ENCODE assay signal across 21 cellular contexts in genomic region chr4:89538886-89539285, GRCh38.
DNase-seq lines count a peak whose midpoint lies in the region; ATAC-seq, FAIRE-seq and TF ChIP-seq lines count a peak whose summit lies in the region.
"Had no signal": no experiment of that assay in that cellular context is flagged by ENCODE, and none has a peak within 500 bp of the region (broad histone marks: within the 10 kb centered on the region; RNA-seq: fewer than 3 reads in every experiment).

No MANE protein-coding gene starts in this region.

- H3K4me1 ChIP-seq in breast epithelium (no peaks in the 10 kb centered on the region), endothelial cell of umbilical vein (ENCODE audit: control insufficient read depth, extremely low read depth, insufficient read depth, low read length) (peaks cover 64% of the 10 kb centered on the region), mesodermal cell (ENCODE audit: control insufficient read depth, insufficient read depth, low read length, poor library complexity, severe bottlenecking) (peaks cover 9% of the 10 kb centered on the region)

- no peaks in the 10 kb centered on the region for H4K20me1 ChIP-seq in endothelial cell of umbilical vein (replicated peaks; ENCODE audit: control insufficient read depth, extremely low read depth, insufficient read depth, low read length)

- peak overlapping the region; percentile 13 for H3K27ac Mint-ChIP-seq in MCF 10A (ENCODE audit: low read depth, unreplicated experiment)
- H3K27ac Mint-ChIP-seq: CD4-positive, alpha-beta memory T cell had no signal

- no peaks in the 10 kb centered on the region for H3K9me1 ChIP-seq in endothelial cell of umbilical vein (replicated peaks; ENCODE audit: control insufficient read depth, extremely low read depth, insufficient read depth, low read length)

- H3K4me3 Mint-ChIP-seq in MCF 10A (ENCODE audit: unreplicated experiment): no peak overlapping the region
- H3K4me3 Mint-ChIP-seq: CD4-positive, alpha-beta memory T cell had no signal

- no peak overlapping the region for H3K4me3 ChIP-seq in breast epithelium
- no peak overlapping the region for H3K4me3 ChIP-seq in endothelial cell of umbilical vein (replicated peaks in 1 of 3; ENCODE audit: insufficient read depth in 1 of 3, low read depth in 1 of 3, low read length in 3 of 3)
- no peak overlapping the region for H3K4me3 ChIP-seq in mesodermal cell (ENCODE audit: extremely low read depth, insufficient read depth, low read length, poor library complexity, severe bottlenecking)
- H3K4me3 ChIP-seq: K562 had no signal

- no peak for TF ChIP-seq CTCF in MCF 10A (IDR thresholded peaks at IDR 0.05; ENCODE audit: unreplicated experiment)
- no peak for TF ChIP-seq CTCF in breast epithelium (IDR thresholded peaks at IDR 0.05)
- no peak for TF ChIP-seq CTCF in endothelial cell of umbilical vein (IDR thresholded peaks at IDR 0.05; ENCODE audit: extremely low read depth in 1 of 2, insufficient read depth in 1 of 2, low read depth in 1 of 2, low read length in 2 of 2)

- DNase-seq in MCF 10A (ENCODE audit: unreplicated experiment) (no peak), breast epithelium (ENCODE audit: low spot score in 2 of 2) (no peak), endothelial cell of umbilical vein (ENCODE audit: low read depth, low spot score) (peak; percentile 94), glomerular visceral epithelial cell (ENCODE audit: extremely low spot score) (no peak)
- no peak for DNase-seq in stimulated activated naive CD4-positive, alpha-beta T cell (lab: John Stamatoyannopoulos, UW)
- DNase-seq: Calu3; CD4-positive, alpha-beta memory T cell; GOT3; NCI-H1694 treated with DMSO at 0.1 percent for 48 hours; NCI-H2227 treated with DMSO at 0.1 percent for 48 hours; NCI-H510A treated with DMSO at 0.1 percent for 48 hours; NCI-H774; Right ventricle myocardium superior; SK-N-SH had no signal

- H3K4me2 ChIP-seq in endothelial cell of umbilical vein (ENCODE audit: insufficient read depth, low read length): peak overlapping the region; percentile 82
- H3K4me2 ChIP-seq: SK-N-SH had no signal

- no peaks in the 10 kb centered on the region for H3K36me3 Mint-ChIP-seq in MCF 10A (ENCODE audit: insufficient read depth, unreplicated experiment)

- intact Hi-C loops in MCF 10A (cut with micrococcal nuclease) (no loop called here), breast epithelium (cut with DNase I; ENCODE audit: low total_unique reads) (no loop called here), endothelial cell of umbilical vein (cut with micrococcal nuclease) (loop anchor here (1.0 to 2.0 kb wide), 4 partner anchors 10 to 356 kb away; partner anchors contain the start of gene MMRN1)

- ATAC-seq in HG02870 (IDR thresholded peaks at IDR 0.05; ENCODE audit: unreplicated experiment) (no peak), HG03135 (IDR thresholded peaks at IDR 0.05; ENCODE audit: unreplicated experiment) (no peak)
- ATAC-seq: HCT116, K562 had no signal

- peaks cover 0 to 1% of the 10 kb centered on the region in 2 donors for H3K9me3 ChIP-seq in breast epithelium
- H3K9me3 ChIP-seq in endothelial cell of umbilical vein (replicated peaks; ENCODE audit: control insufficient read depth, insufficient read depth, low read length): no peaks in the 10 kb centered on the region
- H3K9me3 ChIP-seq in mesodermal cell (ENCODE audit: control insufficient read depth, low read length): no peaks in the 10 kb centered on the region
- H3K9me3 ChIP-seq: SK-N-SH had no signal

- H3K27me3 Mint-ChIP-seq in MCF 10A (ENCODE audit: insufficient read depth, unreplicated experiment): no peaks in the 10 kb centered on the region

- H3K9ac ChIP-seq in endothelial cell of umbilical vein (replicated peaks; ENCODE audit: extremely low read depth, insufficient read depth, low read length): peak overlapping the region; percentile 72
- H3K9ac ChIP-seq: SK-N-SH had no signal

- POLR2A ChIA-PET in MCF 10A (lab: Yijun Ruan, JAX): no interaction called here
- POLR2A ChIA-PET in endothelial cell of umbilical vein (lab: Charles Lee): no interaction called here

- 100% methylated on average over 1 of the region's 1 CpG; no CpG with 5 or more reads in 1 of the 2 experiments for WGBS in mesodermal cell (ENCODE audit: insufficient coverage in 2 of 2), 2 experiments

- TF ChIP-seq POLR2A in breast epithelium (IDR thresholded peaks at IDR 0.05) (no peak), endothelial cell of umbilical vein (IDR thresholded peaks at IDR 0.05; ENCODE audit: low read depth, low read length) (no peak)

- CTCF ChIA-PET in MCF 10A (lab: Yijun Ruan, JAX) (interaction anchor here (0.7 kb wide), 1 partner anchor 56 kb away, joined by 3 read pairs; no protein-coding TSS in a partner anchor), endothelial cell of umbilical vein (lab: Charles Lee) (interaction anchor here (1.7 to 3.3 kb wide), 3 partner anchors 11 to 53 kb away, joined by 7 to 18 read pairs (median 11); no protein-coding TSS in a partner anchor)

- dilution Hi-C loops in endothelial cell of umbilical vein (cut with MboI; ENCODE audit: extremely low pct_ligation_motif_present, low sequenced_read_pairs): no loop called here

- H3K36me3 ChIP-seq in breast epithelium: no peaks in the 10 kb centered on the region
- H3K36me3 ChIP-seq in endothelial cell of umbilical vein (ENCODE audit: control insufficient read depth in 2 of 2, extremely low read depth in 1 of 2, insufficient read depth in 2 of 2, low read length in 2 of 2): no peaks in the 10 kb centered on the region
- H3K36me3 ChIP-seq in mesodermal cell (ENCODE audit: control insufficient read depth, insufficient read depth, low read length): no peaks in the 10 kb centered on the region

- H3K9me3 Mint-ChIP-seq in MCF 10A (ENCODE audit: unreplicated experiment): peaks cover 11% of the 10 kb centered on the region

- H3K79me2 ChIP-seq in endothelial cell of umbilical vein (ENCODE audit: control insufficient read depth, insufficient read depth, low read length): no peaks in the 10 kb centered on the region

- H3K27me3 ChIP-seq in breast epithelium: no peaks in the 10 kb centered on the region
- H3K27me3 ChIP-seq in endothelial cell of umbilical vein (ENCODE audit: control insufficient read depth in 2 of 2, insufficient read depth in 2 of 2, low read length in 2 of 2): no peaks in the 10 kb centered on the region

- BruUV-seq in MCF 10A (replicated peaks; lab: Mats Ljungman, UMichigan): no TSS peak
- BruUV-seq in endothelial cell of umbilical vein (replicated peaks; lab: Mats Ljungman, UMichigan): TSS peak; percentile 59

- peak; percentile 77 for FAIRE-seq in endothelial cell of umbilical vein (lab: Jason Lieb, UNC)
- FAIRE-seq: GM12891, K562 had no signal

- H3K27ac ChIP-seq in breast epithelium (no peak overlapping the region), endothelial cell of umbilical vein (ENCODE audit: insufficient read depth, low read depth, low read length) (peak overlapping the region; percentile 94), mesodermal cell (ENCODE audit: low read depth, low read length, severe bottlenecking) (peak overlapping the region; percentile 77)
- H3K27ac ChIP-seq: 22Rv1 had no signal

- H3K4me1 Mint-ChIP-seq in MCF 10A (ENCODE audit: insufficient read depth, unreplicated experiment): peaks cover 33% of the 10 kb centered on the region
- H3K4me1 Mint-ChIP-seq: CD4-positive, alpha-beta memory T cell had no signal

- H2AFZ ChIP-seq in endothelial cell of umbilical vein (ENCODE audit: low read depth, low read length): no peak overlapping the region

TF ChIP-seq in endothelial cell of umbilical vein, 7 proteins besides CTCF, POLR2A, EP300 and RAD21:
- TF ChIP-seq EZH2 (IDR thresholded peaks at IDR 0.05; ENCODE audit: borderline replicate concordance, low read depth, low read length, severe bottlenecking) (no peak), FOS (IDR thresholded peaks at IDR 0.05; ENCODE audit: borderline replicate concordance, insufficient read depth, low read length) (peak; percentile 16), POLR2AphosphoS5 (IDR thresholded peaks at IDR 0.05; ENCODE audit: insufficient read depth, low read depth, low read length) (no peak)
TF ChIP-seq in endothelial cell of umbilical vein: peak in this region for 1.

Comparison
In these comparisons a context has a peak if more than half of its experiments do, and no peak if none do; other contexts are left out.
1. H3K27ac ChIP-seq: peak in endothelial cell of umbilical vein (single experiment) and mesodermal cell (single experiment); none in breast epithelium (0 of 2).